Comparison of ENCODE assay signal across 20 cellular contexts in genomic region chr1:26844389-26844788, GRCh38. TPM values are rescaled to one million over a fixed set of nuclear protein-coding genes. Genes with fewer than 3 reads are reported as not detected.
"Had no signal": no experiment of that assay in that cellular context is flagged by ENCODE, and none has a peak within 500 bp of the region (broad histone marks: within the 10 kb centered on the region; RNA-seq: fewer than 3 reads in every experiment).

No MANE protein-coding gene starts in this region.

- H3K27me3 Mint-ChIP-seq: activated CD4-positive, alpha-beta T cell treated with anti-CD3 and anti-CD28 coated beads for 36 hours; progenitor cell of endocrine pancreas; stimulated activated naive B cell treated with anti-CD40 and anti-IgM and Interleukin-4, amounts not matched to agents 10 μg/mL and 1 μg/mL and 100 μg/mL, for 72 hours; T-cell had no signal

- H3K4me1 ChIP-seq: body of pancreas, testis had no signal

- H3K9me3 ChIP-seq: body of pancreas, esophagus muscularis mucosa, gastrocnemius medialis, sigmoid colon, testis had no signal

- DNase-seq: activated CD4-positive, alpha-beta T cell treated with anti-CD3 and anti-CD28 coated beads for 36 hours; activated CD4-positive, alpha-beta T cell treated with anti-CD3 and anti-CD28 coated beads, Interleukin-2, amount 50 U/mL, for 48 hours; body of pancreas; effector memory CD4-positive, alpha-beta T cell; gastrocnemius medialis; head of caudate nucleus; hypothalamus; left ventricle myocardium superior; midbrain; natural killer cell; retina; sigmoid colon; stimulated activated CD4-positive, alpha-beta T cell treated with anti-CD3 and anti-CD28 coated beads, Interleukin-2, amount 100 ng/mL, for 48 hours; stimulated activated CD8-positive, alpha-beta memory T cell treated with anti-CD3 and anti-CD28 coated beads, Interleukin-4, amount 100 ng/mL, for 48 hours; stimulated activated naive B cell treated with anti-CD40 and anti-IgM and Interleukin-4, amounts not matched to agents 10 μg/mL and 1 μg/mL and 100 μg/mL, for 72 hours; T-cell; testis had no signal

- H3K36me3 Mint-ChIP-seq: natural killer cell had no signal

- H3K4me3 Mint-ChIP-seq: activated CD4-positive, alpha-beta T cell treated with anti-CD3 and anti-CD28 coated beads for 36 hours; natural killer cell; stimulated activated naive B cell treated with anti-CD40 and anti-IgM and Interleukin-4, amounts not matched to agents 10 μg/mL and 1 μg/mL and 100 μg/mL, for 72 hours; T-cell had no signal

- ATAC-seq: activated CD4-positive, alpha-beta T cell treated with anti-CD3 and anti-CD28 coated beads for 36 hours; body of pancreas; left ventricle myocardium superior; natural killer cell; stimulated activated naive B cell treated with anti-CD40 and anti-IgM and Interleukin-4, amounts not matched to agents 10 μg/mL and 1 μg/mL and 100 μg/mL, for 72 hours; T-cell had no signal

- H3K27ac Mint-ChIP-seq: activated CD4-positive, alpha-beta T cell treated with anti-CD3 and anti-CD28 coated beads for 36 hours; progenitor cell of endocrine pancreas; stimulated activated naive B cell treated with anti-CD40 and anti-IgM and Interleukin-4, amounts not matched to agents 10 μg/mL and 1 μg/mL and 100 μg/mL, for 72 hours; T-cell had no signal

- H3K9me3 Mint-ChIP-seq: natural killer cell; stimulated activated naive B cell treated with anti-CD40 and anti-IgM and Interleukin-4, amounts not matched to agents 10 μg/mL and 1 μg/mL and 100 μg/mL, for 72 hours; T-cell had no signal

- H3K27me3 ChIP-seq: body of pancreas, esophagus muscularis mucosa, gastrocnemius medialis, sigmoid colon, testis had no signal

- H3K27ac ChIP-seq: body of pancreas, esophagus muscularis mucosa, gastrocnemius medialis, sigmoid colon, testis had no signal

- H3K4me3 ChIP-seq: body of pancreas, esophagus muscularis mucosa, gastrocnemius medialis, sigmoid colon, testis had no signal

RNA-seq across cellular contexts. Expression of gene SFN, which starts 18.6 kb away (rescaled TPM):
- total RNA-seq: left ventricle myocardium superior, osteocyte had no signal
